10 cellular contexts compared by ENCODE assay signal in the genomic region with DNA sequence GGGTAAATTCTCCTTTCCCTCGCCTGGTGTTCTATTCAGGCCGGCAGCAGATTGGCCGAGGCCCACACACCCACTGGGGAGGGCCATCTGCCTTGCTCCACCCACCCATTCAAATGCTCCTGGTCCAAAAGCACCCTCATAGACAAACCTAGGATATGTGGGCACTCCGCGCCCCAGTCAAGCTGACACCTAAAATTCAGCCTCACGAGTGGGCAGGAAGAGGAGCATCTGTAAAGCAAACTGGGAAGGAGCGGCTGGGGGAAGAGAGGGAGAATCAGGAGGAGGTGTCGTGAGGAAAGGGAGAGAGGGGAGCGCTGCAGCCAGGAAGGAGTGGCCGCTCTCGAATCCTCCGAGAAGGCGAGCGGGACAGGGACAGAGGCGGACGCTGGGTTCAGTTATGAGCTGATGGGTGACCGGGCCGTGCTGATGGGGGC.
DNase-seq lines count a peak whose midpoint lies in the region; ATAC-seq, FAIRE-seq and TF ChIP-seq lines count a peak whose summit lies in the region.
"Had no signal": no experiment of that assay in that cellular context is flagged by ENCODE, and none has a peak within 500 bp of the region (broad histone marks: within the 10 kb centered on the region; RNA-seq: fewer than 3 reads in every experiment).

No MANE protein-coding gene starts in this region.

- no peaks in the 10 kb centered on the region for H3K36me3 ChIP-seq in hepatocyte (replicated peaks; ENCODE audit: insufficient read depth, low read depth)

- no peaks in the 10 kb centered on the region for H3K9me3 Mint-ChIP-seq in activated naive CD8-positive, alpha-beta T cell treated with anti-CD3 and anti-CD28 coated beads for 36 hours

- DNase-seq in D341Med (ENCODE audit: low spot score) = peak; percentile 17
- DNase-seq in activated naive CD8-positive, alpha-beta T cell treated with anti-CD3 and anti-CD28 coated beads for 36 hours = no peak
- no peak for DNase-seq in hepatocyte (ENCODE audit: low spot score)
- DNase-seq in occipital lobe (lab: John Stamatoyannopoulos, UW) = peak; percentile 53
- no peak for DNase-seq in NCI-H1694 (lab: John Stamatoyannopoulos, UW)
- no peak for DNase-seq in RCC 7860 (ENCODE audit: low spot score)
- no peak for DNase-seq in NCI-H1105 (lab: John Stamatoyannopoulos, UW)
- DNase-seq: activated T-cell treated with anti-CD3 and anti-CD28 coated beads, Interleukin-2, amount 50 U/mL, for 1 hour; NCI-H345 had no signal

- H3K9me2 ChIP-seq in hepatocyte (replicated peaks; ENCODE audit: insufficient read depth) = no peaks in the 10 kb centered on the region

- no peak for FAIRE-seq in RCC 7860 (lab: Jason Lieb, UNC)

- no peaks in the 10 kb centered on the region for H3K9me3 ChIP-seq in hepatocyte (ENCODE audit: low read depth)

- no peaks in the 10 kb centered on the region for H3K36me3 Mint-ChIP-seq in activated naive CD8-positive, alpha-beta T cell treated with anti-CD3 and anti-CD28 coated beads for 36 hours

- no peak for ATAC-seq in HG02885 (IDR thresholded peaks at IDR 0.05; ENCODE audit: poor library complexity, unreplicated experiment)

- H2AFZ ChIP-seq in hepatocyte = peak overlapping the region; percentile 14

- H3K4me3 Mint-ChIP-seq in activated naive CD8-positive, alpha-beta T cell treated with anti-CD3 and anti-CD28 coated beads for 36 hours = peak overlapping the region; percentile 44

- no peaks in the 10 kb centered on the region for H3K79me2 ChIP-seq in hepatocyte

- H3K4me2 ChIP-seq in hepatocyte = peak overlapping the region; percentile 71

- H3K27ac Mint-ChIP-seq in activated naive CD8-positive, alpha-beta T cell treated with anti-CD3 and anti-CD28 coated beads for 36 hours = no peak overlapping the region

- H3K27me3 Mint-ChIP-seq in activated naive CD8-positive, alpha-beta T cell treated with anti-CD3 and anti-CD28 coated beads for 36 hours = peaks cover 12% of the 10 kb centered on the region

- peaks cover 17% of the 10 kb centered on the region for H3K4me1 ChIP-seq in hepatocyte (ENCODE audit: insufficient read depth)

- no peak overlapping the region for H3K27ac ChIP-seq in hepatocyte

- TF ChIP-seq CTCF in hepatocyte (IDR thresholded peaks at IDR 0.05; ENCODE audit: poor library complexity) = no peak

- H3K4me3 ChIP-seq in hepatocyte = no peak overlapping the region

- H3K27me3 ChIP-seq in hepatocyte = peaks cover 6% of the 10 kb centered on the region

- peaks cover 8% of the 10 kb centered on the region for H3K4me1 Mint-ChIP-seq in activated naive CD8-positive, alpha-beta T cell treated with anti-CD3 and anti-CD28 coated beads for 36 hours

- 15% methylated on average over 17 of the region's 18 CpGs for WGBS in hepatocyte (ENCODE audit: low lambda C conversion rate, missing lambda C conversion rate)

- H4K20me1 ChIP-seq in hepatocyte (ENCODE audit: insufficient read depth, poor library complexity, severe bottlenecking) = no peaks in the 10 kb centered on the region

Comparison
In these comparisons a context has a peak if more than half of its experiments do, and no peak if none do; other contexts are left out.
1. DNase-seq: peak in D341Med (single experiment) and occipital lobe (single experiment); none in activated naive CD8-positive, alpha-beta T cell treated with anti-CD3 and anti-CD28 coated beads for 36 hours (single experiment), hepatocyte (single experiment), NCI-H1694 (single experiment), RCC 7860 (single experiment) and NCI-H1105 (single experiment).